10 cellular contexts compared by ENCODE assay signal in the genomic region with DNA sequence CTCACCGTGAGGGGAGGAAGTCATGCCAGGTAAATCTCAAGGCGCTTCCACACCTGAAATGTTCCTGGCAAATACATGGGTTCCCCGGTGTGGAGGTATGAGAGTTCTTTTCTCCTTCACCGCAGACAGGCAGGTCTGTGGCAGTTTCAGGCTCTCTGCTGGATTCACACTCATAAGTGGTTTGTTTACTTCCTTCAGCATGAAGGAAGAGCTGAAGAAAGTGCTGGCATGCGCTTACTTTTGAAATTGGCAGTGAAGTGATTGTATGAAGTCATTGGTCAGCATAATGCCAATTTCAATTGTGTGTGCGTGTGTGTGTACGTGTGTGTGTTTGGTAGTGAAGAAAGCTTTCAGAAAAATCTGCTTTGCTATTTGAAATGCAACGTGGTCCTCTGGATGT. TPM values are rescaled to one million over a fixed set of nuclear protein-coding genes. Genes with fewer than 3 reads are reported as not detected.
DNase-seq lines count a peak whose midpoint lies in the region; ATAC-seq and TF ChIP-seq lines count a peak whose summit lies in the region.
"Had no signal": no experiment of that assay in that cellular context is flagged by ENCODE, and none has a peak within 500 bp of the region (broad histone marks: within the 10 kb centered on the region; RNA-seq: fewer than 3 reads in every experiment).

No MANE protein-coding gene starts in this region.

- TF ChIP-seq EP300 in gastroesophageal sphincter (IDR thresholded peaks at IDR 0.05), result no peak

- intact Hi-C loops in CD4-positive, alpha-beta T cell (cut with DNase I, micrococcal nuclease), result no loop called here

- H3K4me3 ChIP-seq in gastroesophageal sphincter (no peak overlapping the region), brain microvascular endothelial cell (ENCODE audit: low read depth, low read length) (no peak overlapping the region)

- peaks cover 0 to 34% (median 0%) of the 10 kb centered on the region in 3 donors for H3K4me1 ChIP-seq in gastroesophageal sphincter

- 13 to 34% methylated on average over 8 of the region's 8 CpGs for WGBS in gastroesophageal sphincter (ENCODE audit: low coverage in 1 of 2), 2 donors

- no peak overlapping the region for H3K4me3 Mint-ChIP-seq in CD4-positive, alpha-beta T cell

- in situ Hi-C loops in brain microvascular endothelial cell (cut with HindIII; ENCODE audit: low pct_ligation_motif_present, low sequenced_read_pairs), result no loop called here

- no peaks in the 10 kb centered on the region for H3K36me3 ChIP-seq in gastroesophageal sphincter
- no peaks in the 10 kb centered on the region for H3K36me3 ChIP-seq in brain microvascular endothelial cell (replicated peaks)

- TF ChIP-seq POLR2A in gastroesophageal sphincter (IDR thresholded peaks at IDR 0.05), result no peak

- no peak for TF ChIP-seq CTCF in CD4-positive, alpha-beta T cell (IDR thresholded peaks at IDR 0.05)
- no peak for TF ChIP-seq CTCF in gastroesophageal sphincter (IDR thresholded peaks at IDR 0.05)
- TF ChIP-seq CTCF in brain microvascular endothelial cell (IDR thresholded peaks at IDR 0.05; ENCODE audit: low read depth, low read length, missing control alignments), result no peak

- H3K9me3 Mint-ChIP-seq in CD4-positive, alpha-beta T cell, result no peaks in the 10 kb centered on the region

- no peaks in the 10 kb centered on the region for H3K27me3 Mint-ChIP-seq in CD4-positive, alpha-beta T cell

- CTCF ChIA-PET in CD4-positive, alpha-beta T cell (lab: Charles Lee), result no interaction called here

- POLR2A ChIA-PET in CD4-positive, alpha-beta T cell (lab: Charles Lee), result no interaction called here

- no peak overlapping the region for H3K27ac ChIP-seq in CD4-positive, alpha-beta T cell (ENCODE audit: low read depth, low read length)
- H3K27ac ChIP-seq in gastroesophageal sphincter (peak overlapping the region in 2 of 4 donors; percentile 9 to 31), brain microvascular endothelial cell (no peak overlapping the region)

- ATAC-seq in CD4-positive, alpha-beta T cell (ENCODE audit: poor library complexity), result no peak
- ATAC-seq in gastroesophageal sphincter, result peak; percentile 71
- ATAC-seq in GM21447 (IDR thresholded peaks at IDR 0.05; ENCODE audit: unreplicated experiment), result no peak

- H3K9me3 ChIP-seq in CD4-positive, alpha-beta T cell (ENCODE audit: control insufficient read depth, low read length), result no peaks in the 10 kb centered on the region
- no peaks in the 10 kb centered on the region for H3K9me3 ChIP-seq in gastroesophageal sphincter

- no peaks in the 10 kb centered on the region for H3K27me3 ChIP-seq in CD4-positive, alpha-beta T cell (ENCODE audit: control insufficient read depth, insufficient read depth, low read length)
- H3K27me3 ChIP-seq in gastroesophageal sphincter (no peaks in the 10 kb centered on the region), brain microvascular endothelial cell (replicated peaks) (no peaks in the 10 kb centered on the region)

- H3K27ac Mint-ChIP-seq in CD4-positive, alpha-beta T cell, result peak overlapping the region; percentile 38

- H3K36me3 Mint-ChIP-seq in CD4-positive, alpha-beta T cell (ENCODE audit: low read depth), result peaks cover 64% of the 10 kb centered on the region

- peaks cover 81% of the 10 kb centered on the region for H3K4me1 Mint-ChIP-seq in CD4-positive, alpha-beta T cell (ENCODE audit: low read depth)

- DNase-seq in CD4-positive, alpha-beta T cell, result no peak
- DNase-seq in amniotic epithelial cell (ENCODE audit: low read depth), result peak; percentile 60
- DNase-seq in pulmonary artery endothelial cell (ENCODE audit: low read depth, low spot score), result peak; percentile 13
- DNase-seq in NCI-H1694 (lab: John Stamatoyannopoulos, UW), result no peak
- DNase-seq in brain microvascular endothelial cell, result no peak
- DNase-seq in activated T-cell treated with anti-CD3 and anti-CD28 coated beads, Interleukin-2, amount 50 U/mL, for 1 hour, result no peak
- DNase-seq: NCI-H82, occipital lobe had no signal

RNA-seq across cellular contexts. Expression of a gene that starts 43.4 kb away (rescaled TPM):
- total RNA-seq in CD4-positive, alpha-beta T cell, result 10 to 100 TPM; 39.0 to 40.1 TPM
- total RNA-seq in gastroesophageal sphincter, result 10 to 100 TPM in 1 of 4 donors, 1 to 10 TPM in 3; 7.2 to 12.9 (median 8.8) TPM
- 2.5 and 5.3 TPM in 2 replicates for total RNA-seq in pulmonary artery endothelial cell

Comparison
In these comparisons a context has a peak if more than half of its experiments do, and no peak if none do; other contexts are left out.
1. DNase-seq: peak in amniotic epithelial cell (single experiment) and pulmonary artery endothelial cell (single experiment); none in CD4-positive, alpha-beta T cell (0 of 10), NCI-H1694 (single experiment), brain microvascular endothelial cell (single experiment) and activated T-cell treated with anti-CD3 and anti-CD28 coated beads, Interleukin-2, amount 50 U/mL, for 1 hour (single experiment).